Comparison of ENCODE assay signal across 1 cellular context in the genomic region with DNA sequence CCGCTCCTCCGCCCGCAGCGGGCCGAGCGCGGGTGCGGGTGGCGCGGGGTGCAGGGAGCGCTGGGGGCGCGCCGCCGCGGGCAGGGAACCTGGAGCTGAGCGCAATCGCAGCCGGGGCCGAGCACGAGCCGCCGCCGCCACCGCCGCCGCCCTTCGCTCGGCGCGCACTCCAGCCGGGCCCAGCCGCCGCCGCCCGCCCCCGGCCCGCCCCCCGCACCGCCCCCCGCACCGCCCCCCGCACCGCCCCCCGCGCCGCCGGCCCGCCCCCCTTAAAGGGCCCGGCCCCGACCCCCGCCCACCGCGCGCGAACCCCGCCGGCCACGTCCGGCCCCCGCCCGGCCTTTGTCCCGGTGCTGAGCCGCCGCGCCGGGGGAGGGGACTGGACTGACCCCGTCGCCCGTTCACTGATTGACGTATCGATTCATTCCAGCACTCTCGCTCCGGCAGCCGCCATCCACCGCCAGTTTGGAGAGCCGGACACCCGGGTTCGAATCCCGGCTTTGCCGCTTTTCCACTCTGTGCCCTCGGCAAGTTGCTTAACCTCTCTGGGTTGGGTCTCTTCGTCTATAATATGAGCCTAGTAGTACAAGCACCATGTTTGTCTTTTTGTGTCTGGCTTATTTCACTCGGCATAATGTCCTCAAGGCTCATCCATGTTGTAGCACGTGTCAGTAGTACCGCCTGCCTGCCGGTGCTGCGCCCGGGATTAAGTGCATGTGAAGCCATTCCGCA.
TF ChIP-seq lines count a peak whose summit lies in the region.

TSS of gene SH3PXD2B (minus strand) at position 171 of the 732 bp plus-strand sequence. CDS start 173 bp downstream, outside the sequence.

TF ChIP-seq in HEK293, 187 proteins besides CTCF, POLR2A, EP300 and RAD21 (continued from another document):
- TF ChIP-seq ZNF391 (tag by site-specific recombination; IDR thresholded peaks at IDR 0.05; ENCODE audit: borderline replicate concordance, low read depth) = 0 out of 2 replicates have a peak, but pooled peaks have one; percentile 59
- no peak for TF ChIP-seq ZNF404 (tag by site-specific recombination; IDR thresholded peaks at IDR 0.05)
- TF ChIP-seq, protein P1, sequence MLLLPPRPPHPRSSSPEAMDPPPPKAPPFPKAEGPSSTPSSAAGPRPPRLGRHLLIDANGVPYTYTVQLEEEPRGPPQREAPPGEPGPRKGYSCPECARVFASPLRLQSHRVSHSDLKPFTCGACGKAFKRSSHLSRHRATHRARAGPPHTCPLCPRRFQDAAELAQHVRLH (tag by site-specific recombination; IDR thresholded peaks at IDR 0.05) = peak; percentile 90
- TF ChIP-seq, protein P2, sequence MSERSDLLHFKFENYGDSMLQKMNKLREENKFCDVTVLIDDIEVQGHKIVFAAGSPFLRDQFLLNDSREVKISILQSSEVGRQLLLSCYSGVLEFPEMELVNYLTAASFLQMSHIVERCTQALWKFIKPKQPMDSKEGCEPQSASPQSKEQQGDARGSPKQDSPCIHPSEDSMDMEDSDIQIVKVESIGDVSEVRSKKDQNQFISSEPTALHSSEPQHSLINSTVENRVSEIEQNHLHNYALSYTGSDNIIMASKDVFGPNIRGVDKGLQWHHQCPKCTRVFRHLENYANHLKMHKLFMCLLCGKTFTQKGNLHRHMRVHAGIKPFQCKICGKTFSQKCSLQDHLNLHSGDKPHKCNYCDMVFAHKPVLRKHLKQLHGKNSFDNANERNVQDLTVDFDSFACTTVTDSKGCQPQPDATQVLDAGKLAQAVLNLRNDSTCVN (tag by site-specific recombination; optimal IDR thresholded peaks at IDR 0.05) = peak; percentile 52
- TF ChIP-seq ZNF768 (tag by site-specific recombination; IDR thresholded peaks at IDR 0.05) = peak; percentile 91
- TF ChIP-seq ZNF274 (IDR thresholded peaks at IDR 0.05; ENCODE audit: low read length) = no peak
- no peak for TF ChIP-seq ZNF274 (tag by site-specific recombination; IDR thresholded peaks at IDR 0.05; ENCODE audit: borderline replicate concordance)
- TF ChIP-seq SP7 (tag by site-specific recombination; IDR thresholded peaks at IDR 0.05) = 0 out of 2 replicates have a peak, but pooled peaks have one; percentile 15
- TF ChIP-seq ZNF335 (tag by site-specific recombination; conservative IDR thresholded peaks at IDR 0.05) = peak; percentile 31
- TF ChIP-seq ZNF174 (tag by site-specific recombination; IDR thresholded peaks at IDR 0.05) = 0 out of 2 replicates have a peak, but pooled peaks have one; percentile 34
- TF ChIP-seq ZNF623 (tag by site-specific recombination; IDR thresholded peaks at IDR 0.05) = 0 out of 2 replicates have a peak, but pooled peaks have one; percentile 12
- TF ChIP-seq, protein P3, sequence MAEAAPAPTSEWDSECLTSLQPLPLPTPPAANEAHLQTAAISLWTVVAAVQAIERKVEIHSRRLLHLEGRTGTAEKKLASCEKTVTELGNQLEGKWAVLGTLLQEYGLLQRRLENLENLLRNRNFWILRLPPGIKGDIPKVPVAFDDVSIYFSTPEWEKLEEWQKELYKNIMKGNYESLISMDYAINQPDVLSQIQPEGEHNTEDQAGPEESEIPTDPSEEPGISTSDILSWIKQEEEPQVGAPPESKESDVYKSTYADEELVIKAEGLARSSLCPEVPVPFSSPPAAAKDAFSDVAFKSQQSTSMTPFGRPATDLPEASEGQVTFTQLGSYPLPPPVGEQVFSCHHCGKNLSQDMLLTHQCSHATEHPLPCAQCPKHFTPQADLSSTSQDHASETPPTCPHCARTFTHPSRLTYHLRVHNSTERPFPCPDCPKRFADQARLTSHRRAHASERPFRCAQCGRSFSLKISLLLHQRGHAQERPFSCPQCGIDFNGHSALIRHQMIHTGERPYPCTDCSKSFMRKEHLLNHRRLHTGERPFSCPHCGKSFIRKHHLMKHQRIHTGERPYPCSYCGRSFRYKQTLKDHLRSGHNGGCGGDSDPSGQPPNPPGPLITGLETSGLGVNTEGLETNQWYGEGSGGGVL (tag by site-specific recombination; IDR thresholded peaks at IDR 0.05) = no peak
- TF ChIP-seq ZNF660 (tag by site-specific recombination; IDR thresholded peaks at IDR 0.05) = 0 out of 2 replicates have a peak, but pooled peaks have one; percentile 30
- TF ChIP-seq ZNF600 (tag by site-specific recombination; IDR thresholded peaks at IDR 0.05) = no peak
- no peak for TF ChIP-seq GLI2 (tag by site-specific recombination; IDR thresholded peaks at IDR 0.05; ENCODE audit: borderline replicate concordance, low read depth)
- no peak for TF ChIP-seq ZNF23 (tag by site-specific recombination; IDR thresholded peaks at IDR 0.05; ENCODE audit: borderline replicate concordance)
- TF ChIP-seq ZBTB21 (tag by site-specific recombination; IDR thresholded peaks at IDR 0.05) = no peak
- TF ChIP-seq PATZ1 (tag by site-specific recombination; IDR thresholded peaks at IDR 0.05) = no peak
- TF ChIP-seq ZSCAN30 (tag by site-specific recombination; IDR thresholded peaks at IDR 0.05) = no peak; the same call in 1 of the 2 replicates
- TF ChIP-seq, protein P4, sequence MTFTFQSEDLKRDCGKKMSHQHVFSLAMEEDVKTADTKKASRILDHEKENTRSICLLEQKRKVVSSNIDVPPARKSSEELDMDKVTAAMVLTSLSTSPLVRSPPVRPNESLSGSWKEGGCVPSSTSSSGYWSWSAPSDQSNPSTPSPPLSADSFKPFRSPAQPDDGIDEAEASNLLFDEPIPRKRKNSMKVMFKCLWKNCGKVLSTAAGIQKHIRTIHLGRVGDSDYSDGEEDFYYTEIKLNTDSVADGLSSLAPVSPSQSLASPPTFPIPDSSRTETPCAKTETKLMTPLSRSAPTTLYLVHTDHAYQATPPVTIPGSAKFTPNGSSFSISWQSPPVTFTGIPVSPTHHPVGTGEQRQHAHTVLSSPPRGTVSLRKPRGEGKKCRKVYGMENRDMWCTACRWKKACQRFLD (tag by site-specific recombination; IDR thresholded peaks at IDR 0.05) = no peak
- no peak for TF ChIP-seq ZNF561 (tag by site-specific recombination; IDR thresholded peaks at IDR 0.05; ENCODE audit: borderline replicate concordance)
- TF ChIP-seq, protein P5, sequence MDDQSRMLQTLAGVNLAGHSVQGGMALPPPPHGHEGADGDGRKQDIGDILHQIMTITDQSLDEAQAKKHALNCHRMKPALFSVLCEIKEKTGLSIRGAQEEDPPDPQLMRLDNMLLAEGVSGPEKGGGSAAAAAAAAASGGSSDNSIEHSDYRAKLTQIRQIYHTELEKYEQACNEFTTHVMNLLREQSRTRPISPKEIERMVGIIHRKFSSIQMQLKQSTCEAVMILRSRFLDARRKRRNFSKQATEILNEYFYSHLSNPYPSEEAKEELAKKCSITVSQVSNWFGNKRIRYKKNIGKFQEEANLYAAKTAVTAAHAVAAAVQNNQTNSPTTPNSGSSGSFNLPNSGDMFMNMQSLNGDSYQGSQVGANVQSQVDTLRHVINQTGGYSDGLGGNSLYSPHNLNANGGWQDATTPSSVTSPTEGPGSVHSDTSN (CRISPR knock-in tag; IDR thresholded peaks at IDR 0.05) = 0 out of 2 replicates have a peak, but pooled peaks have one; percentile 6
- TF ChIP-seq HOXD13 (CRISPR knock-in tag; IDR thresholded peaks at IDR 0.05; ENCODE audit: borderline replicate concordance) = no peak
- TF ChIP-seq ZNF324 (tag by site-specific recombination; IDR thresholded peaks at IDR 0.05) = peak; percentile 65; the same call in 1 of the 2 replicates
- peak; percentile 15; the same call in 1 of the 2 replicates for TF ChIP-seq SP3 (tag by site-specific recombination; IDR thresholded peaks at IDR 0.05)
- TF ChIP-seq, protein P6, sequence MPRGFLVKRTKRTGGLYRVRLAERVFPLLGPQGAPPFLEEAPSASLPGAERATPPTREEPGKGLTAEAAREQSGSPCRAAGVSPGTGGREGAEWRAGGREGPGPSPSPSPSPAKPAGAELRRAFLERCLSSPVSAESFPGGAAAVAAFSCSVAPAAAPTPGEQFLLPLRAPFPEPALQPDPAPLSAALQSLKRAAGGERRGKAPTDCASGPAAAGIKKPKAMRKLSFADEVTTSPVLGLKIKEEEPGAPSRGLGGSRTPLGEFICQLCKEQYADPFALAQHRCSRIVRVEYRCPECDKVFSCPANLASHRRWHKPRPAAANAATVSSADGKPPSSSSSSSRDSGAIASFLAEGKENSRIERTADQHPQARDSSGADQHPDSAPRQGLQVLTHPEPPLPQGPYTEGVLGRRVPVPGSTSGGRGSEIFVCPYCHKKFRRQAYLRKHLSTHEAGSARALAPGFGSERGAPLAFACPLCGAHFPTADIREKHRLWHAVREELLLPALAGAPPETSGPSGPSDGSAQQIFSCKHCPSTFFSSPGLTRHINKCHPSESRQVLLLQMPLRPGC (tag by site-specific recombination; IDR thresholded peaks at IDR 0.05) = peak; percentile 74
- no peak; the same call in 1 of the 2 replicates for TF ChIP-seq ZFHX2 (tag by site-specific recombination; conservative IDR thresholded peaks at IDR 0.05)
- TF ChIP-seq, protein P7, sequence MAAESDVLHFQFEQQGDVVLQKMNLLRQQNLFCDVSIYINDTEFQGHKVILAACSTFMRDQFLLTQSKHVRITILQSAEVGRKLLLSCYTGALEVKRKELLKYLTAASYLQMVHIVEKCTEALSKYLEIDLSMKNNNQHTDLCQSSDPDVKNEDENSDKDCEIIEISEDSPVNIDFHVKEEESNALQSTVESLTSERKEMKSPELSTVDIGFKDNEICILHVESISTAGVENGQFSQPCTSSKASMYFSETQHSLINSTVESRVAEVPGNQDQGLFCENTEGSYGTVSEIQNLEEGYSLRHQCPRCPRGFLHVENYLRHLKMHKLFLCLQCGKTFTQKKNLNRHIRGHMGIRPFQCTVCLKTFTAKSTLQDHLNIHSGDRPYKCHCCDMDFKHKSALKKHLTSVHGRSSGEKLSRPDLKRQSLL (tag by site-specific recombination; IDR thresholded peaks at IDR 0.05) = peak; percentile 68; the same call in 1 of the 2 replicates
- TF ChIP-seq HIC1 (tag by site-specific recombination; IDR thresholded peaks at IDR 0.05) = no peak
- TF ChIP-seq ZNF747 (tag by site-specific recombination; IDR thresholded peaks at IDR 0.05) = no peak
- TF ChIP-seq SP2 (tag by site-specific recombination; IDR thresholded peaks at IDR 0.05) = peak; percentile 39
- TF ChIP-seq YY2 (tag by site-specific recombination; IDR thresholded peaks at IDR 0.05) = no peak
- TF ChIP-seq, protein P8, sequence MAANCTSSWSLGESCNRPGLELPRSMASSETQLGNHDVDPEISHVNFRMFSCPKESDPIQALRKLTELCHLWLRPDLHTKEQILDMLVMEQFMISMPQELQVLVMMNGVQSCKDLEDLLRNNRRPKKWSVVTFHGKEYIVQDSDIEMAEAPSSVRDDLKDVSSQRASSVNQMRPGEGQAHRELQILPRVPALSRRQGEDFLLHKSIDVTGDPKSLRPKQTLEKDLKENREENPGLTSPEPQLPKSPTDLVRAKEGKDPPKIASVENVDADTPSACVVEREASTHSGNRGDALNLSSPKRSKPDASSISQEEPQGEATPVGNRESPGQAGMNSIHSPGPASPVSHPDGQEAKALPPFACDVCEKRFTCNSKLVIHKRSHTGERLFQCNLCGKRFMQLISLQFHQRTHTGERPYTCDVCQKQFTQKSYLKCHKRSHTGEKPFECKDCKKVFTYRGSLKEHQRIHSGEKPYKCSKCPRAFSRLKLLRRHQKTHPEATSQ (tag by site-specific recombination; IDR thresholded peaks at IDR 0.05) = no peak
- TF ChIP-seq ZBTB17 (tag by site-specific recombination; IDR thresholded peaks at IDR 0.05) = peak; percentile 59
- 0 out of 2 replicates have a peak, but pooled peaks have one; percentile 37 for TF ChIP-seq YY1 (tag by site-specific recombination; IDR thresholded peaks at IDR 0.05)
- no peak for TF ChIP-seq ZBTB8A (tag by site-specific recombination; IDR thresholded peaks at IDR 0.05)
